In genomic region chr16:58814348-58814801, GRCh38 we compare ENCODE assay signal across 8 cellular contexts.
DNase-seq lines count a peak whose midpoint lies in the region; ATAC-seq and TF ChIP-seq lines count a peak whose summit lies in the region.

No MANE protein-coding gene starts in this region.

- peak overlapping the region in 4 of 5 experiments; percentile 64 to 76 (median 74) for H3K27ac Mint-ChIP-seq in brain

- H3K9me3 ChIP-seq in SK-N-MC (ENCODE audit: low read depth, low read length) = no peaks in the 10 kb centered on the region
- no peaks in the 10 kb centered on the region for H3K9me3 ChIP-seq in iPS-15b (ENCODE audit: control insufficient read depth, insufficient read depth, low read length)

- H3K27me3 ChIP-seq in iPS-15b (ENCODE audit: control insufficient read depth, insufficient read depth, low read length) = no peaks in the 10 kb centered on the region

- H3K27ac ChIP-seq in SK-N-MC = no peak overlapping the region

- H3K9me3 Mint-ChIP-seq in brain = peaks cover 0 to 1% (median 0%) of the 10 kb centered on the region in 5 experiments

- H3K9ac ChIP-seq in SK-N-MC (ENCODE audit: insufficient read length) (no peak overlapping the region), iPS-15b (ENCODE audit: low read depth, low read length) (peak overlapping the region; percentile 32)

- peak; percentile 80 for ATAC-seq in GM19372 (IDR thresholded peaks at IDR 0.05; ENCODE audit: low read depth, unreplicated experiment)

- peak; percentile 93 to 95 for TF ChIP-seq CTCF in brain (conservative IDR thresholded peaks at IDR 0.05)

- no peaks in the 10 kb centered on the region for H3K4me1 ChIP-seq in iPS-15b (ENCODE audit: control insufficient read depth, insufficient read depth, low read length)

- peak overlapping the region; percentile 60 to 84 (median 80) for H3K4me3 Mint-ChIP-seq in brain

- H3K36me3 Mint-ChIP-seq in brain = no peaks in the 10 kb centered on the region

- peak; percentile 69 for DNase-seq in DMS 273 (lab: John Stamatoyannopoulos, UW; ENCODE audit: unreplicated experiment)
- peak; percentile 24 for DNase-seq in HS-27A (ENCODE audit: low read depth)
- no peak for DNase-seq in SK-N-MC (ENCODE audit: low read depth, low spot score)
- DNase-seq in skeletal muscle cell (ENCODE audit: low read depth) = no peak
- DNase-seq in COR-L47 (lab: John Stamatoyannopoulos, UW) = no peak

- H3K4me1 Mint-ChIP-seq in brain = peaks cover 16% of the 10 kb centered on the region

- peaks cover 3% of the 10 kb centered on the region for H3K27me3 Mint-ChIP-seq in brain

- H3K36me3 ChIP-seq in SK-N-MC (ENCODE audit: insufficient read depth, low read length) (no peaks in the 10 kb centered on the region), iPS-15b (ENCODE audit: control insufficient read depth, insufficient read depth, low read length) (no peaks in the 10 kb centered on the region)

- peak overlapping the region; percentile 64 for H3K4me3 ChIP-seq in SK-N-MC
- peak overlapping the region; percentile 52 for H3K4me3 ChIP-seq in iPS-15b (ENCODE audit: low read depth, low read length)
- H3K4me3 ChIP-seq in skeletal muscle cell (ENCODE audit: low read depth, low read length) = peak overlapping the region; percentile 27

Comparison
In these comparisons a context has a peak if more than half of its experiments do, and no peak if none do; other contexts are left out.
1. DNase-seq: peak in DMS 273 (single experiment) and HS-27A (single experiment); none in SK-N-MC (single experiment), skeletal muscle cell (single experiment) and COR-L47 (single experiment).
2. Peak in every context shown above with its lines, with median percentiles within 50 percentile points of each other: H3K4me3 ChIP-seq.